ENCODE assay signal across 26 cellular contexts in genomic region chr15:95497681-95498080, GRCh38.
"Had no signal": no experiment of that assay in that cellular context is flagged by ENCODE, and none has a peak within 500 bp of the region (broad histone marks: within the 10 kb centered on the region; RNA-seq: fewer than 3 reads in every experiment).

No MANE protein-coding gene starts in this region.

- H3K4me3 Mint-ChIP-seq: activated CD4-positive, alpha-beta T cell treated with anti-CD3 and anti-CD28 coated beads, Interleukin-2, amount 10 ng/mL, durations not matched to agents 24 days and 14 days; activated CD8-positive, alpha-beta T cell treated with anti-CD3 and anti-CD28 coated beads for 36 hours; activated naive CD4-positive, alpha-beta T cell treated with anti-CD3 and anti-CD28 coated beads, Interleukin-2, amount 50 U/mL, for 24 hours; activated naive CD8-positive, alpha-beta T cell treated with anti-CD3 and anti-CD28 coated beads, Interleukin-2, amount 10 ng/mL, durations not matched to agents 7 days and 5 days; activated T-cell treated with anti-CD3 and anti-CD28 coated beads, Interleukin-2, amount 50 U/mL, for 72 hours; activated T-helper 17 cell treated with anti-CD3 and anti-CD28 coated beads, Interleukin-2, amount 50 U/mL, for 72 hours had no signal

- H3K9me3 Mint-ChIP-seq: activated CD4-positive, alpha-beta T cell treated with anti-CD3 and anti-CD28 coated beads, Interleukin-2, amount 10 ng/mL, durations not matched to agents 24 days and 14 days; activated CD8-positive, alpha-beta T cell treated with anti-CD3 and anti-CD28 coated beads for 36 hours; activated naive CD4-positive, alpha-beta T cell treated with anti-CD3 and anti-CD28 coated beads, Interleukin-2, amount 50 U/mL, for 24 hours; activated T-cell treated with anti-CD3 and anti-CD28 coated beads, Interleukin-2, amount 50 U/mL, for 72 hours had no signal

- H3K4me1 Mint-ChIP-seq: activated T-helper 17 cell treated with anti-CD3 and anti-CD28 coated beads, Interleukin-2, amount 50 U/mL, for 72 hours had no signal

- H3K36me3 Mint-ChIP-seq: activated naive CD4-positive, alpha-beta T cell treated with anti-CD3 and anti-CD28 coated beads, Interleukin-2, amount 50 U/mL, for 24 hours; activated naive CD8-positive, alpha-beta T cell treated with anti-CD3 and anti-CD28 coated beads, Interleukin-2, amount 10 ng/mL, durations not matched to agents 7 days and 5 days had no signal

- H3K27ac Mint-ChIP-seq: activated CD4-positive, alpha-beta T cell treated with anti-CD3 and anti-CD28 coated beads, Interleukin-2, amount 10 ng/mL, durations not matched to agents 24 days and 14 days; activated CD8-positive, alpha-beta T cell treated with anti-CD3 and anti-CD28 coated beads for 36 hours; activated naive CD4-positive, alpha-beta T cell treated with anti-CD3 and anti-CD28 coated beads, Interleukin-2, amount 50 U/mL, for 24 hours; activated naive CD8-positive, alpha-beta T cell treated with anti-CD3 and anti-CD28 coated beads, Interleukin-2, amount 10 ng/mL, durations not matched to agents 7 days and 5 days; activated T-cell treated with anti-CD3 and anti-CD28 coated beads, Interleukin-2, amount 50 U/mL, for 72 hours; activated T-helper 17 cell treated with anti-CD3 and anti-CD28 coated beads, Interleukin-2, amount 50 U/mL, for 72 hours had no signal

- DNase-seq: activated CD4-positive, alpha-beta T cell treated with anti-CD3 and anti-CD28 coated beads, Interleukin-2, amount 10 ng/mL, durations not matched to agents 24 days and 14 days; activated CD4-positive, alpha-beta T cell treated with anti-CD3 and anti-CD28 coated beads, Interleukin-2, amount 50 U/mL, for 4 hours; activated CD8-positive, alpha-beta T cell treated with anti-CD3 and anti-CD28 coated beads for 36 hours; activated effector memory CD4-positive, alpha-beta T cell treated with anti-CD3 and anti-CD28 coated beads, Interleukin-2, amount 50 U/mL, for 16 hours; activated naive CD4-positive, alpha-beta T cell; activated naive CD8-positive, alpha-beta T cell treated with anti-CD3 and anti-CD28 coated beads, Interleukin-2, amount 10 ng/mL, durations not matched to agents 7 days and 5 days; activated T-cell treated with anti-CD3 and anti-CD28 coated beads, Interleukin-2, amount 50 U/mL, for 1 hour; activated T-cell treated with anti-CD3 and anti-CD28 coated beads, Interleukin-2, amount 50 U/mL, for 72 hours; body of pancreas; NCI-H1092 treated with DMSO at 0.1 percent for 48 hours; NCI-H1436; NCI-H1694; NCI-H1930; NCI-H2081 treated with DMSO at 0.1 percent for 48 hours; NCI-H345; NCI-H524 treated with DMSO at 0.1 percent for 48 hours; NCI-H748 treated with DMSO at 0.1 percent for 48 hours; NK-92 treated with Interleukin-12 subunit alpha and Interleukin-12 subunit beta, amount 100 ng/mL, for 24 hours; PC-3; Peyer's patch; SIG-M5; T-helper 1 cell; T-helper 2 cell; T1000 had no signal
